In genomic region chr5:113027015-113027414, GRCh38 we compare ENCODE assay signal across 1 cellular context.
TF ChIP-seq lines count a peak whose summit lies in the region.

No MANE protein-coding gene starts in this region.

TF ChIP-seq in K562, 482 proteins besides CTCF, POLR2A, EP300 and RAD21:
- TF ChIP-seq, protein P1, sequence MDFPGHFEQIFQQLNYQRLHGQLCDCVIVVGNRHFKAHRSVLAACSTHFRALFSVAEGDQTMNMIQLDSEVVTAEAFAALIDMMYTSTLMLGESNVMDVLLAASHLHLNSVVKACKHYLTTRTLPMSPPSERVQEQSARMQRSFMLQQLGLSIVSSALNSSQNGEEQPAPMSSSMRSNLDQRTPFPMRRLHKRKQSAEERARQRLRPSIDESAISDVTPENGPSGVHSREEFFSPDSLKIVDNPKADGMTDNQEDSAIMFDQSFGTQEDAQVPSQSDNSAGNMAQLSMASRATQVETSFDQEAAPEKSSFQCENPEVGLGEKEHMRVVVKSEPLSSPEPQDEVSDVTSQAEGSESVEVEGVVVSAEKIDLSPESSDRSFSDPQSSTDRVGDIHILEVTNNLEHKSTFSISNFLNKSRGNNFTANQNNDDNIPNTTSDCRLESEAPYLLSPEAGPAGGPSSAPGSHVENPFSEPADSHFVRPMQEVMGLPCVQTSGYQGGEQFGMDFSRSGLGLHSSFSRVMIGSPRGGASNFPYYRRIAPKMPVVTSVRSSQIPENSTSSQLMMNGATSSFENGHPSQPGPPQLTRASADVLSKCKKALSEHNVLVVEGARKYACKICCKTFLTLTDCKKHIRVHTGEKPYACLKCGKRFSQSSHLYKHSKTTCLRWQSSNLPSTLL (IDR thresholded peaks at IDR 0.05): no peak
- no peak for TF ChIP-seq CBX2 (IDR thresholded peaks at IDR 0.05; ENCODE audit: insufficient read depth, low read length, poor library complexity, severe bottlenecking)
- TF ChIP-seq FOXM1 (IDR thresholded peaks at IDR 0.05; ENCODE audit: low read depth): no peak
- TF ChIP-seq FOXM1 (CRISPR knock-in tag; IDR thresholded peaks at IDR 0.05; ENCODE audit: low read depth): no peak
- peak; percentile 27; the same call in 1 of the 2 replicates for TF ChIP-seq POLR2AphosphoS5 (IDR thresholded peaks at IDR 0.05; ENCODE audit: control insufficient read depth, insufficient read depth, low read depth, low read length)
- no peak for TF ChIP-seq SIN3A (IDR thresholded peaks at IDR 0.05; ENCODE audit: borderline replicate concordance in 2 of 2, control insufficient read depth in 1 of 2, low read depth in 2 of 2, low read length in 2 of 2)
- TF ChIP-seq POLR2B (IDR thresholded peaks at IDR 0.05; ENCODE audit: low read depth, partially characterized antibody): peak; percentile 22
- TF ChIP-seq, protein P2, sequence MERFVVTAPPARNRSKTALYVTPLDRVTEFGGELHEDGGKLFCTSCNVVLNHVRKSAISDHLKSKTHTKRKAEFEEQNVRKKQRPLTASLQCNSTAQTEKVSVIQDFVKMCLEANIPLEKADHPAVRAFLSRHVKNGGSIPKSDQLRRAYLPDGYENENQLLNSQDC (CRISPR knock-in tag; IDR thresholded peaks at IDR 0.05): no peak
TF ChIP-seq in K562: peak in this region for 2.
